Comparison of ENCODE assay signal across 21 cellular contexts in the genomic region with DNA sequence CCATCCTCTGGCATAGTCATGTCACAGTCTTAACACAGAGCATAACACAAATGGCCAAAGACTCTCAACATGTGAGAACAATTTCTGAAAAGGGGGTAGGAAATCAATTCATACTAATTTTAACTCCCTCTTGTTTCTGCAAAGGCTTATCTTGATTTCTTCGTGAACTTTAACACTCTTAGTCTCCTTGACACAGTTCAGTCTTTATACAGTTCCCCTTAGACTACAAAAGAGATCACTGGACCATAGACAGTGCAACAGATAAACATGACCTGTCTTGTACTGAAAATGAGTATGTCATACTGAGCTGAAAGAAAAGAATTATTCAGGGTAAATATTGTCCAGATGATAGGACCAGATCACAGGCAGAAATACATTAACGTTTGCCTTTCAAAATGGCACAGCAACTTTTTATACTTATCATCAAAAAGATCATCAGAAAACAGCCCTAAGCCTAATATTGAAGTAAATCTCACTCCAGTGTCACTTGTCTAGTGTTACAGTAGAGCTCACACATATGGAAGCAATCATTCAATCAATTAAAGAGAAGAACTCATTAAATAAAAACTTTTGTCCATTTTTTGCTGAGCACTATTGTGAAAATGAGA. TPM values are rescaled to one million over a fixed set of nuclear protein-coding genes. Genes with fewer than 3 reads are reported as not detected.
DNase-seq lines count a peak whose midpoint lies in the region; ATAC-seq and TF ChIP-seq lines count a peak whose summit lies in the region.
"Had no signal": no experiment of that assay in that cellular context is flagged by ENCODE, and none has a peak within 500 bp of the region (broad histone marks: within the 10 kb centered on the region; RNA-seq: fewer than 3 reads in every experiment).

No MANE protein-coding gene starts in this region.

- H3K9me3 Mint-ChIP-seq in Caco-2 (ENCODE audit: unreplicated experiment), result no peaks in the 10 kb centered on the region

- no peaks in the 10 kb centered on the region for H3K27me3 Mint-ChIP-seq in Caco-2 (ENCODE audit: insufficient read depth, unreplicated experiment)
- H3K27me3 Mint-ChIP-seq: activated CD8-positive, alpha-beta memory T cell treated with anti-CD3 and anti-CD28 coated beads, Interleukin-2, amount 10 ng/mL, durations not matched to agents 7 days and 5 days; naive thymus-derived CD8-positive, alpha-beta T cell had no signal

- no peaks in the 10 kb centered on the region for H3K79me2 ChIP-seq in mesendoderm (ENCODE audit: control insufficient read depth, insufficient read depth, low read length)

- H3K36me3 Mint-ChIP-seq in Caco-2 (ENCODE audit: insufficient read depth, unreplicated experiment), result no peaks in the 10 kb centered on the region
- H3K36me3 Mint-ChIP-seq: activated CD8-positive, alpha-beta memory T cell treated with anti-CD3 and anti-CD28 coated beads, Interleukin-2, amount 10 ng/mL, durations not matched to agents 7 days and 5 days had no signal

- no peak for TF ChIP-seq CTCF in epithelial cell of esophagus (IDR thresholded peaks at IDR 0.05; ENCODE audit: insufficient read depth, low read depth, low read length, missing control alignments)
- TF ChIP-seq CTCF in Caco-2 (IDR thresholded peaks at IDR 0.05; ENCODE audit: insufficient read depth in 1 of 2, low read depth in 1 of 2, low read length in 1 of 2, severe bottlenecking in 1 of 2, unreplicated experiment in 1 of 2), result no peak

- H2AK5ac ChIP-seq in mesendoderm (ENCODE audit: low read length), result no peak overlapping the region

- H3K27ac ChIP-seq in mesendoderm (ENCODE audit: low read depth, low read length), result no peak overlapping the region
- H3K27ac ChIP-seq: heart right ventricle, SJSA1, testis had no signal

- H3K18ac ChIP-seq in mesendoderm (ENCODE audit: low read length), result no peak overlapping the region

- H3K23ac ChIP-seq in mesendoderm (ENCODE audit: low read length), result no peak overlapping the region

- no peak overlapping the region for H2BK15ac ChIP-seq in mesendoderm (replicated peaks; ENCODE audit: low read depth)

- no peak overlapping the region for H3K56ac ChIP-seq in mesendoderm (ENCODE audit: low read length)

- BruUV-seq in Caco-2 (replicated peaks; lab: Mats Ljungman, UMichigan), result no TSS peak

- H3K9ac ChIP-seq in mesendoderm (ENCODE audit: low read length), result no peak overlapping the region

- no peak overlapping the region for H4K5ac ChIP-seq in mesendoderm (ENCODE audit: low read length)

- CTCF ChIA-PET in Caco-2 (lab: Charles Lee), result no interaction called here

- H3K4me1 ChIP-seq in mesendoderm (ENCODE audit: control insufficient read depth, low read depth, low read length), result no peaks in the 10 kb centered on the region
- no peaks in the 10 kb centered on the region for H3K4me1 ChIP-seq in Caco-2
- H3K4me1 ChIP-seq: SJSA1, testis had no signal

- no peak overlapping the region for H3K27ac Mint-ChIP-seq in Caco-2 (ENCODE audit: unreplicated experiment)
- H3K27ac Mint-ChIP-seq: activated CD8-positive, alpha-beta memory T cell treated with anti-CD3 and anti-CD28 coated beads, Interleukin-2, amount 10 ng/mL, durations not matched to agents 7 days and 5 days; naive thymus-derived CD8-positive, alpha-beta T cell had no signal

- H3K4me3 ChIP-seq in epithelial cell of esophagus (ENCODE audit: low read length) (no peak overlapping the region), mesendoderm (ENCODE audit: low read length) (no peak overlapping the region), Caco-2 (ENCODE audit: low read depth, low read length) (no peak overlapping the region)
- H3K4me3 ChIP-seq: heart right ventricle, lung, SJSA1, testis had no signal

- POLR2A ChIA-PET in Caco-2 (lab: Charles Lee), result no interaction called here

- DNase-seq in epithelial cell of esophagus (ENCODE audit: low read depth), result peak; percentile 6
- no peak for DNase-seq in mesendoderm
- DNase-seq in Caco-2, result no peak
- no peak for DNase-seq in DMS153 (lab: John Stamatoyannopoulos, UW)
- DNase-seq: activated CD4-positive, CD25-positive, alpha-beta regulatory T cell treated with anti-CD3 and anti-CD28 coated beads, Interleukin-2, amount 50 U/mL, for 72 hours; activated CD8-positive, alpha-beta memory T cell treated with anti-CD3 and anti-CD28 coated beads, Interleukin-2, amount 10 ng/mL, durations not matched to agents 7 days and 5 days; anterior cingulate cortex; COR-L47; GDM1; heart right ventricle; naive thymus-derived CD8-positive, alpha-beta T cell; NCI-H2029; posterior cingulate gyrus; small intestine; T-helper 9 cell; testis had no signal

- no peak for TF ChIP-seq POLR2A in GM18505 (IDR thresholded peaks at IDR 0.05; ENCODE audit: borderline replicate concordance, extremely low read depth, insufficient read depth, insufficient read length)

- H2BK120ac ChIP-seq in mesendoderm (ENCODE audit: low read depth, low read length), result no peak overlapping the region

- H4K8ac ChIP-seq in mesendoderm (ENCODE audit: low read depth, low read length), result no peak overlapping the region

- no CpG with 5 or more reads among the region's 2 CpGs for WGBS in mesendoderm (ENCODE audit: extremely low coverage, insufficient coverage, low lambda C conversion rate)

- H3K27me3 ChIP-seq in mesendoderm (ENCODE audit: insufficient read depth, low read length, poor library complexity), result no peaks in the 10 kb centered on the region
- no peaks in the 10 kb centered on the region for H3K27me3 ChIP-seq in Caco-2 (replicated peaks; ENCODE audit: control insufficient read depth, insufficient read depth, low read length)
- H3K27me3 ChIP-seq: heart right ventricle, SJSA1, testis had no signal

- no peak overlapping the region for H3K4ac ChIP-seq in mesendoderm (ENCODE audit: low read depth, low read length)

- H2BK5ac ChIP-seq in mesendoderm (ENCODE audit: low read length), result no peak overlapping the region

- no peak overlapping the region for H3K4me2 ChIP-seq in mesendoderm (ENCODE audit: low read length)

- no peaks in the 10 kb centered on the region for H3K79me1 ChIP-seq in mesendoderm (ENCODE audit: low read length)

- no peaks in the 10 kb centered on the region for H3K4me1 Mint-ChIP-seq in Caco-2 (ENCODE audit: low read depth, unreplicated experiment)
- H3K4me1 Mint-ChIP-seq: activated CD8-positive, alpha-beta memory T cell treated with anti-CD3 and anti-CD28 coated beads, Interleukin-2, amount 10 ng/mL, durations not matched to agents 7 days and 5 days; naive thymus-derived CD8-positive, alpha-beta T cell had no signal

- H3K4me3 Mint-ChIP-seq in Caco-2 (ENCODE audit: unreplicated experiment), result no peak overlapping the region
- H3K4me3 Mint-ChIP-seq: activated CD8-positive, alpha-beta memory T cell treated with anti-CD3 and anti-CD28 coated beads, Interleukin-2, amount 10 ng/mL, durations not matched to agents 7 days and 5 days; naive thymus-derived CD8-positive, alpha-beta T cell had no signal

- H3K36me3 ChIP-seq in mesendoderm (ENCODE audit: control insufficient read depth, insufficient read depth, low read length) (no peaks in the 10 kb centered on the region), Caco-2 (ENCODE audit: control insufficient read depth, insufficient read depth, low read length) (no peaks in the 10 kb centered on the region)
- H3K36me3 ChIP-seq: heart right ventricle, SJSA1 had no signal

- ATAC-seq in GM18505 (IDR thresholded peaks at IDR 0.05; ENCODE audit: unreplicated experiment), result peak; percentile 64
- ATAC-seq in GM19324 (IDR thresholded peaks at IDR 0.05; ENCODE audit: low FRiP score, unreplicated experiment), result peak; percentile 59
- ATAC-seq in HG03064 (IDR thresholded peaks at IDR 0.05; ENCODE audit: low read depth, unreplicated experiment), result peak; percentile 93
- ATAC-seq: activated CD8-positive, alpha-beta memory T cell treated with anti-CD3 and anti-CD28 coated beads, Interleukin-2, amount 10 ng/mL, durations not matched to agents 7 days and 5 days; heart right ventricle; naive thymus-derived CD8-positive, alpha-beta T cell had no signal

- intact Hi-C loops in Caco-2 (cut with micrococcal nuclease; ENCODE audit: unreplicated experiment), result no loop called here

- no peaks in the 10 kb centered on the region for H3K9me3 ChIP-seq in Caco-2
- H3K9me3 ChIP-seq: heart right ventricle, SJSA1, testis had no signal

RNA-seq across cellular contexts. Expression of gene VRK2, which starts 56.4 kb away (rescaled TPM):
- polyA plus RNA-seq in mesendoderm (2013, experiment 1 of 2), result 22.2 TPM
- 24.4 TPM for polyA plus RNA-seq in mesendoderm (2013, experiment 2 of 2)
- 33.1 and 35.4 TPM in 2 replicates for total RNA-seq in Caco-2 (2022)
